8 cellular contexts compared by ENCODE assay signal in genomic region chr22:42090596-42091445, GRCh38. TPM values are rescaled to one million over a fixed set of nuclear protein-coding genes. Genes with fewer than 3 reads are reported as not detected.
DNase-seq lines count a peak whose midpoint lies in the region; ATAC-seq and TF ChIP-seq lines count a peak whose summit lies in the region.

TSS of gene NDUFA6 (minus strand) at chr22:42090772. CDS start at chr22:42090744, 28 bp downstream.

- TSS peak; percentile 49 for BruUV-seq in PC-3 (replicated peaks; lab: Mats Ljungman, UMichigan)

- no peak for TF ChIP-seq EP300 in Ishikawa (IDR thresholded peaks at IDR 0.05; ENCODE audit: borderline replicate concordance)

- DNase-seq in DMS153 (lab: John Stamatoyannopoulos, UW) (peak; percentile 98), PC-3 (peak; percentile 98), epithelial cell of proximal tubule (ENCODE audit: low read depth) (peak; percentile 86)
- peak; percentile 96 for DNase-seq in activated T-cell treated with anti-CD3 and anti-CD28 coated beads, Interleukin-2, amount 50 U/mL, for 1 hour
- peak; percentile 93 for DNase-seq in stimulated activated CD8-positive, alpha-beta memory T cell treated with anti-CD3 and anti-CD28 coated beads, Interleukin-7, amount 100 ng/mL, for 1 hour (ENCODE audit: low read depth in 2 of 2)

- H3K27ac ChIP-seq in PC-3 (ENCODE audit: low read length) = peak within 1 kb of the TSS; percentile 86
- peak within 1 kb of the TSS; percentile 98 to 99 for H3K27ac ChIP-seq in mucosa of rectum (ENCODE audit: low read depth in 2 of 2, low read length in 2 of 2)

- peaks cover 10% of the 10 kb centered on the region; the same call in 1 of the 2 replicates for H3K36me3 ChIP-seq in PC-3 (ENCODE audit: low read depth, low read length)
- peaks cover 14 to 15% of the 10 kb centered on the region in 2 donors for H3K36me3 ChIP-seq in mucosa of rectum (ENCODE audit: control insufficient read depth in 2 of 2, insufficient read depth in 2 of 2, low read length in 2 of 2)

- intact Hi-C loops in PC-3 (cut with micrococcal nuclease) = loop anchor here (1.0 to 2.0 kb wide), 3 partner anchors 11 to 354 kb away; no protein-coding TSS in a partner anchor

- H3K9me3 ChIP-seq in PC-3 (ENCODE audit: low read length) = no peaks in the 10 kb centered on the region
- no peaks in the 10 kb centered on the region for H3K9me3 ChIP-seq in mucosa of rectum (ENCODE audit: control insufficient read depth in 2 of 2, low read length in 2 of 2)

- H3K4me1 ChIP-seq in PC-3 (ENCODE audit: insufficient read depth, low read length) = peaks cover 9% of the 10 kb centered on the region; the same call in 1 of the 2 replicates
- H3K4me1 ChIP-seq in mucosa of rectum (ENCODE audit: control insufficient read depth in 2 of 2, insufficient read depth in 2 of 2, low read length in 2 of 2) = peaks cover 12 to 14% of the 10 kb centered on the region in 2 donors

- no peaks in the 10 kb centered on the region for H3F3A ChIP-seq in PC-3 (ENCODE audit: low read length, unreplicated experiment)

- no peaks in the 10 kb centered on the region for H3K9me2 ChIP-seq in PC-3 (replicated peaks; ENCODE audit: low read length)

- peak within 1 kb of the TSS; percentile 97 for H3K9ac ChIP-seq in PC-3 (ENCODE audit: low read length)
- H3K9ac ChIP-seq in mucosa of rectum (ENCODE audit: low read depth in 1 of 2, low read length in 2 of 2) = peak within 1 kb of the TSS; percentile 92 to 98

- peak; percentile 87 for TF ChIP-seq RAD21 in Ishikawa (IDR thresholded peaks at IDR 0.05; ENCODE audit: low read depth)

- H3K27me3 ChIP-seq in PC-3 (ENCODE audit: low read length) (no peaks in the 10 kb centered on the region), mucosa of rectum (ENCODE audit: control insufficient read depth in 2 of 2, insufficient read depth in 2 of 2, low read length in 2 of 2) (no peaks in the 10 kb centered on the region)

- H3K4me2 ChIP-seq in PC-3 (ENCODE audit: low read length) = peak within 1 kb of the TSS; percentile 97

- H4K20me1 ChIP-seq in PC-3 (ENCODE audit: low read length) = peaks cover 7% of the 10 kb centered on the region; the same call in 1 of the 2 replicates

- TF ChIP-seq CTCF in PC-3 (conservative IDR thresholded peaks at IDR 0.05; ENCODE audit: low read depth, low read length) (peak; percentile 79), epithelial cell of proximal tubule (conservative IDR thresholded peaks at IDR 0.05; ENCODE audit: low read depth, low read length) (peak; percentile 86)

- POLR2A ChIA-PET in PC-3 (lab: Charles Lee; ENCODE audit: unreplicated experiment) = interaction anchor here (0.6 kb wide), 1 partner anchor 501 kb away, joined by 3 read pairs; no protein-coding TSS in a partner anchor

- CTCF ChIA-PET in PC-3 (lab: Charles Lee) = interaction anchor here (0.9 kb wide), 1 partner anchor 22 kb away, joined by 7 read pairs; no protein-coding TSS in a partner anchor

- ATAC-seq in GM21529 (IDR thresholded peaks at IDR 0.05; ENCODE audit: unreplicated experiment) = peak; percentile 92
- peak; percentile 94 for ATAC-seq in PC-3

- H3K4me3 ChIP-seq in PC-3 (ENCODE audit: low read length) (peak within 1 kb of the TSS; percentile 80), epithelial cell of proximal tubule (ENCODE audit: low read depth, low read length) (peak within 1 kb of the TSS; percentile 96), mucosa of rectum (ENCODE audit: low read length in 2 of 2) (peak within 1 kb of the TSS; percentile 94 to 95)

- peak within 1 kb of the TSS; percentile 91 for H2AFZ ChIP-seq in PC-3 (ENCODE audit: low read length)

- peaks cover 33% of the 10 kb centered on the region for H3K79me2 ChIP-seq in PC-3 (ENCODE audit: low read length)

TF ChIP-seq in Ishikawa, 13 proteins besides CTCF, POLR2A, EP300 and RAD21:
- no peak for TF ChIP-seq CEBPB (IDR thresholded peaks at IDR 0.05)
- peak; percentile 81 for TF ChIP-seq MAX (IDR thresholded peaks at IDR 0.05)
- peak; percentile 19; the same call in 1 of the 2 replicates for TF ChIP-seq USF1 (IDR thresholded peaks at IDR 0.05)
- peak; percentile 37 for TF ChIP-seq NFIC (IDR thresholded peaks at IDR 0.05)
- TF ChIP-seq TCF12 (IDR thresholded peaks at IDR 0.05; ENCODE audit: low read depth) = 0 out of 2 replicates have a peak, but pooled peaks have one; percentile 21
- no peak for TF ChIP-seq REST (IDR thresholded peaks at IDR 0.05; ENCODE audit: low read depth)
- peak; percentile 95 for TF ChIP-seq YY1 (IDR thresholded peaks at IDR 0.05; ENCODE audit: low read depth)
- no peak for TF ChIP-seq ZBTB7A (IDR thresholded peaks at IDR 0.05; ENCODE audit: low read depth)
- peak; percentile 97 for TF ChIP-seq TAF1 (IDR thresholded peaks at IDR 0.05; ENCODE audit: low read depth)
- no peak for TF ChIP-seq FOXM1 (IDR thresholded peaks at IDR 0.05; ENCODE audit: borderline replicate concordance, low read depth)
- TF ChIP-seq TEAD4 (IDR thresholded peaks at IDR 0.05) = 0 out of 2 replicates have a peak, but pooled peaks have one; percentile 30

RNA-seq across cellular contexts. Expression of gene NDUFA6, which starts in this region (rescaled TPM):
- total RNA-seq in PC-3 (2014; rRNA removed) (91.5 and 118 TPM in 2 replicates), epithelial cell of proximal tubule (91.0 and 108 TPM in 2 replicates)

Comparison
In these comparisons a context has a peak if more than half of its experiments do, and no peak if none do; other contexts are left out.
1. Peak in every context shown above with its lines: DNase-seq, ATAC-seq, H3K4me3 ChIP-seq and H3K27ac ChIP-seq.